ENCODE assay signal across 8 cellular contexts in the genomic region with DNA sequence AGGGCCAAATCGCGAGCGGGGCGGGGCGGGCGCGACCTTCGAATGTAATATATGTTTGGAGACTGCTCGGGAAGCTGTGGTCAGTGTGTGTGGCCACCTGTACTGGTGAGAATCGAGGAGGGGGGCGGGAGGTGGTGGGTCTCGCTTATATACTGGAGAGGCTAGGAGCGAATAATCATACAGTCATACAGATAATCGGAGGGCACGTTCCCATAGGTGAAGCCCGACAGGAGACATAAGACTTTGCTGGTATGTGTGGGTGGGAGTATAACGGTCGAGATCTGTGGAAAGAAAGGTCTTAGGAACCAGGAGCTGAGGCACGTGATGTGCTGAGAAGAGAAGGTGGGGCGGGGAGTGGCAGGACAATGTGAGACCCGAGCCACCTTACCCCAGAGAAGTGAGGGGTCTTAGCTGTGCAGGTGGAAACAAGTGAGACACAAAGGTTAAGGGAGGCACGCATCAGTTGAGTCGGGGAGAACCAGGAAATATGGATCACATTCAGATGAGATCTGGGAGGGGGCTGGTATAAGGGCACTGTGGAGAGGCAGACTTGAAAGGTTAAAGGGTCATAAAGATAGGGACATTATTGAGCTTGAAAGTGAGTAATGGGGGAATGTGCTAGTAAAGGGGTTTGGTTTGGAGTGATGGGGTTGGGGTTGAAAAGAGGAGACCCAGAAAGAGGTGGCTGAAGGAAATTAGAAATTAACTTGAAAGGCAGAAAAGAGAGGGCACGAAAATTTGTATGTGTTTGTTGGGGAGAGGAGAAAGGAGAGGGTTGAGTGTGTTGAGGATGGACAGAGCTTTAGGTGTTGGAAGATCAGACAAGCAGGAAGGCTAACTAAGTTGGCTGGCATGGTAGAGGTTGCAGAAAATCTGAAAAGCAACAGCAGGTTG. TPM values are rescaled to one million over a fixed set of nuclear protein-coding genes. Genes with fewer than 3 reads are reported as not detected.
A peak's percentile ranks its signal among the peaks of the same experiment; 100 is the strongest.
DNase-seq lines count a peak whose midpoint lies in the region; ATAC-seq lines count a peak whose summit lies in the region.

No MANE protein-coding gene starts in this region.

- peak overlapping the region; percentile 81 for H3K4me3 ChIP-seq in iPS-18a (ENCODE audit: low read length)

- no peaks in the 10 kb centered on the region for H3K9me3 Mint-ChIP-seq in activated CD4-positive, alpha-beta memory T cell treated with anti-CD3 and anti-CD28 coated beads, Interleukin-2, amount 10 ng/mL, durations not matched to agents 7 days and 5 days
- peaks cover 0 to 2% of the 10 kb centered on the region in 2 donors for H3K9me3 Mint-ChIP-seq in stimulated activated naive B cell treated with anti-CD40 and anti-IgM and Interleukin-4, amounts not matched to agents 10 μg/mL and 1 μg/mL and 100 μg/mL, for 72 hours

- H3K27me3 Mint-ChIP-seq in activated CD4-positive, alpha-beta memory T cell treated with anti-CD3 and anti-CD28 coated beads, Interleukin-2, amount 10 ng/mL, durations not matched to agents 7 days and 5 days: no peaks in the 10 kb centered on the region
- no peaks in the 10 kb centered on the region for H3K27me3 Mint-ChIP-seq in stimulated activated naive B cell treated with anti-CD40 and anti-IgM and Interleukin-4, amounts not matched to agents 10 μg/mL and 1 μg/mL and 100 μg/mL, for 72 hours

- peak overlapping the region; percentile 54 for H3K27ac ChIP-seq in iPS-18a (ENCODE audit: low read length)

- H3K27ac Mint-ChIP-seq in activated CD4-positive, alpha-beta memory T cell treated with anti-CD3 and anti-CD28 coated beads, Interleukin-2, amount 10 ng/mL, durations not matched to agents 7 days and 5 days: peak overlapping the region; percentile 90
- peak overlapping the region; percentile 98 for H3K27ac Mint-ChIP-seq in stimulated activated naive B cell treated with anti-CD40 and anti-IgM and Interleukin-4, amounts not matched to agents 10 μg/mL and 1 μg/mL and 100 μg/mL, for 72 hours

- peaks cover 21% of the 10 kb centered on the region for H3K4me1 ChIP-seq in iPS-18a (ENCODE audit: control insufficient read depth, low read depth, low read length)

- CTCF ChIA-PET in activated CD4-positive, alpha-beta memory T cell treated with anti-CD3 and anti-CD28 coated beads, Interleukin-2, amount 10 ng/mL, durations not matched to agents 7 days and 5 days (lab: Charles Lee): interaction anchor here (1.4 to 1.8 kb wide), 3 partner anchors 11 to 17 kb away, joined by 6 to 12 read pairs (median 8); a partner anchor contains a TSS

- ATAC-seq in stimulated activated naive B cell treated with anti-CD40 and anti-IgM and Interleukin-4, amounts not matched to agents 10 μg/mL and 1 μg/mL and 100 μg/mL, for 72 hours (replicated peaks): peak; percentile 0
- no peak for ATAC-seq in HG02852 (IDR thresholded peaks at IDR 0.05; ENCODE audit: unreplicated experiment)

- H3K4me3 Mint-ChIP-seq in activated CD4-positive, alpha-beta memory T cell treated with anti-CD3 and anti-CD28 coated beads, Interleukin-2, amount 10 ng/mL, durations not matched to agents 7 days and 5 days: peak overlapping the region; percentile 91
- H3K4me3 Mint-ChIP-seq in stimulated activated naive B cell treated with anti-CD40 and anti-IgM and Interleukin-4, amounts not matched to agents 10 μg/mL and 1 μg/mL and 100 μg/mL, for 72 hours: peak overlapping the region; percentile 83 to 91

- H3K9ac ChIP-seq in iPS-18a (ENCODE audit: low read length): peak overlapping the region; percentile 87

- peak; percentile 48 for DNase-seq in activated gamma-delta T cell (lab: John Stamatoyannopoulos, UW)
- DNase-seq in activated gamma-delta T cell treated with Interleukin-2 at 50 U/mL for 16 hours: no peak
- DNase-seq in activated CD4-positive, alpha-beta memory T cell treated with anti-CD3 and anti-CD28 coated beads, Interleukin-2, amount 10 ng/mL, durations not matched to agents 7 days and 5 days: no peak
- DNase-seq in stimulated activated naive B cell treated with anti-CD40 and anti-IgM and Interleukin-4, amounts not matched to agents 10 μg/mL and 1 μg/mL and 100 μg/mL, for 72 hours: no peak
- DNase-seq in KG1 (lab: John Stamatoyannopoulos, UW): no peak
- DNase-seq in DMS114 treated with DMSO at 0.1 percent for 48 hours (lab: John Stamatoyannopoulos, UW; ENCODE audit: unreplicated experiment): no peak

- peaks cover 54% of the 10 kb centered on the region for H3K4me1 Mint-ChIP-seq in activated CD4-positive, alpha-beta memory T cell treated with anti-CD3 and anti-CD28 coated beads, Interleukin-2, amount 10 ng/mL, durations not matched to agents 7 days and 5 days
- H3K4me1 Mint-ChIP-seq in stimulated activated naive B cell treated with anti-CD40 and anti-IgM and Interleukin-4, amounts not matched to agents 10 μg/mL and 1 μg/mL and 100 μg/mL, for 72 hours: peaks cover 47 to 68% of the 10 kb centered on the region in 2 donors

- peaks cover 15% of the 10 kb centered on the region for H3K36me3 ChIP-seq in iPS-18a (ENCODE audit: control insufficient read depth, low read depth, low read length)

- no peaks in the 10 kb centered on the region for H3K9me3 ChIP-seq in iPS-18a (ENCODE audit: control insufficient read depth, low read depth, low read length)

- H3K27me3 ChIP-seq in iPS-18a (ENCODE audit: control insufficient read depth, insufficient read depth, low read length): no peaks in the 10 kb centered on the region

- POLR2A ChIA-PET in activated CD4-positive, alpha-beta memory T cell treated with anti-CD3 and anti-CD28 coated beads, Interleukin-2, amount 10 ng/mL, durations not matched to agents 7 days and 5 days (lab: Charles Lee): interaction anchor here (1.4 to 8.0 kb wide), 3 partner anchors 12 to 666 kb away, joined by 3 to 155 read pairs (median 31); a partner anchor contains a TSS

- peaks cover 37% of the 10 kb centered on the region for H3K36me3 Mint-ChIP-seq in activated CD4-positive, alpha-beta memory T cell treated with anti-CD3 and anti-CD28 coated beads, Interleukin-2, amount 10 ng/mL, durations not matched to agents 7 days and 5 days (ENCODE audit: low read depth)
- peaks cover 39 to 41% of the 10 kb centered on the region in 2 donors for H3K36me3 Mint-ChIP-seq in stimulated activated naive B cell treated with anti-CD40 and anti-IgM and Interleukin-4, amounts not matched to agents 10 μg/mL and 1 μg/mL and 100 μg/mL, for 72 hours

RNA-seq across cellular contexts. Expression of a gene that starts 0.6 kb away (rescaled TPM):
- total RNA-seq in activated CD4-positive, alpha-beta memory T cell treated with anti-CD3 and anti-CD28 coated beads, Interleukin-2, amount 10 ng/mL, durations not matched to agents 7 days and 5 days: 10 to 100 TPM; 44.0 to 45.4 TPM

RNA-seq across cellular contexts. Expression of a gene that starts 2.9 kb away (rescaled TPM):
- total RNA-seq in activated CD4-positive, alpha-beta memory T cell treated with anti-CD3 and anti-CD28 coated beads, Interleukin-2, amount 10 ng/mL, durations not matched to agents 7 days and 5 days: 10 to 100 TPM; 42.7 to 43.1 TPM

RNA-seq across cellular contexts. Expression of a gene that starts 5.3 kb away (rescaled TPM):
- 10 to 100 TPM; 27.6 to 29.4 TPM for total RNA-seq in activated CD4-positive, alpha-beta memory T cell treated with anti-CD3 and anti-CD28 coated beads, Interleukin-2, amount 10 ng/mL, durations not matched to agents 7 days and 5 days

RNA-seq across cellular contexts. Expression of a gene that starts 11.2 kb away (rescaled TPM):
- 10 to 100 TPM; 69.4 to 73.1 TPM for total RNA-seq in activated CD4-positive, alpha-beta memory T cell treated with anti-CD3 and anti-CD28 coated beads, Interleukin-2, amount 10 ng/mL, durations not matched to agents 7 days and 5 days

RNA-seq across cellular contexts. Expression of a gene that starts 13.6 kb away (rescaled TPM):
- 100 to 1,000 TPM; 287 to 289 TPM for total RNA-seq in activated CD4-positive, alpha-beta memory T cell treated with anti-CD3 and anti-CD28 coated beads, Interleukin-2, amount 10 ng/mL, durations not matched to agents 7 days and 5 days
